Comparison of ENCODE assay signal across 17 cellular contexts in genomic region chr10:77644557-77645243, GRCh38.
"Had no signal": no experiment of that assay in that cellular context is flagged by ENCODE, and none has a peak within 500 bp of the region (broad histone marks: within the 10 kb centered on the region; RNA-seq: fewer than 3 reads in every experiment).

No MANE protein-coding gene starts in this region.

- H3K4me3 ChIP-seq: adrenal gland, Peyer's patch, SJCRH30 had no signal

- H3K36me3 Mint-ChIP-seq: activated naive CD4-positive, alpha-beta T cell treated with anti-CD3 and anti-CD28 coated beads, Interleukin-2, amount 10 ng/mL, durations not matched to agents 7 days and 5 days; activated naive CD8-positive, alpha-beta T cell treated with anti-CD3 and anti-CD28 coated beads, Interleukin-2, amount 10 ng/mL, durations not matched to agents 7 days and 5 days had no signal

- DNase-seq: activated CD4-positive, alpha-beta T cell treated with anti-CD3 and anti-CD28 coated beads, Interleukin-2, amount 50 U/mL, for 4 hours; activated CD4-positive, CD25-positive, alpha-beta regulatory T cell treated with anti-CD3 and anti-CD28 coated beads, Interleukin-2, amount 50 U/mL, for 72 hours; activated CD8-positive, alpha-beta memory T cell treated with anti-CD3 and anti-CD28 coated beads for 24 hours; activated naive CD8-positive, alpha-beta T cell treated with anti-CD3 and anti-CD28 coated beads, Interleukin-2, amount 10 ng/mL, durations not matched to agents 7 days and 5 days; caudate nucleus; NCI-H1048; NCI-H1930; Right ventricle myocardium superior had no signal

- H3K4me3 Mint-ChIP-seq: activated naive CD4-positive, alpha-beta T cell treated with anti-CD3 and anti-CD28 coated beads, Interleukin-2, amount 10 ng/mL, durations not matched to agents 7 days and 5 days; activated naive CD8-positive, alpha-beta T cell treated with anti-CD3 and anti-CD28 coated beads, Interleukin-2, amount 10 ng/mL, durations not matched to agents 7 days and 5 days; activated T-cell treated with anti-CD3 and anti-CD28 coated beads, Interleukin-2, amount 50 U/mL, for 72 hours; T-helper 2 cell treated with Interferon-gamma antibody and Interleukin-4, amounts not matched to agents 5 μg/mL and 100 μg/mL, for 36 hours; WTC11 had no signal

- H3K27ac Mint-ChIP-seq: activated naive CD4-positive, alpha-beta T cell treated with anti-CD3 and anti-CD28 coated beads, Interleukin-2, amount 10 ng/mL, durations not matched to agents 7 days and 5 days; activated naive CD8-positive, alpha-beta T cell treated with anti-CD3 and anti-CD28 coated beads, Interleukin-2, amount 10 ng/mL, durations not matched to agents 7 days and 5 days; activated T-cell treated with anti-CD3 and anti-CD28 coated beads, Interleukin-2, amount 50 U/mL, for 72 hours; activated T-helper 2 cell treated with anti-CD3 and anti-CD28 coated beads, Interferon-gamma antibody, Interleukin-2, Interleukin-4, amounts not matched to agents 10 μg/mL and 5 μg/mL and 100 μg/mL, durations not matched to agents 14 hours and 24 hours and 36 hours; T-helper 2 cell treated with Interferon-gamma antibody and Interleukin-4, amounts not matched to agents 5 μg/mL and 100 μg/mL, for 36 hours; WTC11 had no signal

- H3K9me3 ChIP-seq: adrenal gland, Peyer's patch, SJCRH30 had no signal

- H3K27me3 ChIP-seq: adrenal gland, Peyer's patch had no signal

- H3K9me3 Mint-ChIP-seq: activated naive CD4-positive, alpha-beta T cell treated with anti-CD3 and anti-CD28 coated beads, Interleukin-2, amount 10 ng/mL, durations not matched to agents 7 days and 5 days; activated naive CD8-positive, alpha-beta T cell treated with anti-CD3 and anti-CD28 coated beads, Interleukin-2, amount 10 ng/mL, durations not matched to agents 7 days and 5 days; activated T-cell treated with anti-CD3 and anti-CD28 coated beads, Interleukin-2, amount 50 U/mL, for 72 hours; activated T-helper 2 cell treated with anti-CD3 and anti-CD28 coated beads, Interferon-gamma antibody, Interleukin-2, Interleukin-4, amounts not matched to agents 10 μg/mL and 5 μg/mL and 100 μg/mL, durations not matched to agents 14 hours and 24 hours and 36 hours; T-helper 2 cell treated with Interferon-gamma antibody and Interleukin-4, amounts not matched to agents 5 μg/mL and 100 μg/mL, for 36 hours had no signal

- H3K4me1 ChIP-seq: Peyer's patch, SJCRH30 had no signal

- H3K27ac ChIP-seq: adrenal gland, Peyer's patch, RWPE1, SJCRH30 had no signal

- H3K36me3 ChIP-seq: adrenal gland, Peyer's patch, SJCRH30 had no signal

- H3K4me1 Mint-ChIP-seq: activated naive CD4-positive, alpha-beta T cell treated with anti-CD3 and anti-CD28 coated beads, Interleukin-2, amount 10 ng/mL, durations not matched to agents 7 days and 5 days; activated naive CD8-positive, alpha-beta T cell treated with anti-CD3 and anti-CD28 coated beads, Interleukin-2, amount 10 ng/mL, durations not matched to agents 7 days and 5 days had no signal
